8 cellular contexts compared by ENCODE assay signal in genomic region chr7:33716581-33717477, GRCh38.
DNase-seq lines count a peak whose midpoint lies in the region; ATAC-seq and TF ChIP-seq lines count a peak whose summit lies in the region.

No MANE protein-coding gene starts in this region.

- no peaks in the 10 kb centered on the region for H3K36me3 ChIP-seq in GM06990 (ENCODE audit: control insufficient read depth, insufficient read depth, low read length)
- no peaks in the 10 kb centered on the region for H3K36me3 ChIP-seq in Loucy (ENCODE audit: insufficient read depth, low read length)
- no peaks in the 10 kb centered on the region for H3K36me3 ChIP-seq in mesenchymal stem cell (ENCODE audit: control insufficient read depth in 1 of 2, insufficient read depth in 2 of 2, low read depth in 1 of 2, low read length in 2 of 2)

- CTCF ChIA-PET in MCF 10A (lab: Yijun Ruan, JAX), result interaction anchor here (0.6 to 2.6 kb wide), 26 partner anchors 8 to 390 kb away, joined by 3 to 20 read pairs (median 4); no protein-coding TSS in a partner anchor

- intact Hi-C loops in MCF 10A (cut with micrococcal nuclease), result loop anchor here (1.0 kb wide), 1 partner anchor 216 kb away; no protein-coding TSS in a partner anchor
- intact Hi-C loops in activated T-helper 2 cell treated with anti-CD3 and anti-CD28 coated beads, Interferon-gamma antibody, Interleukin-2, Interleukin-4, amounts not matched to agents 10 μg/mL and 5 μg/mL and 100 μg/mL, durations not matched to agents 14 hours and 24 hours and 36 hours (cut with micrococcal nuclease), result no loop called here

- H3K36me3 Mint-ChIP-seq in MCF 10A (ENCODE audit: insufficient read depth, unreplicated experiment), result no peaks in the 10 kb centered on the region
- H3K36me3 Mint-ChIP-seq in activated T-helper 2 cell treated with anti-CD3 and anti-CD28 coated beads, Interferon-gamma antibody, Interleukin-2, Interleukin-4, amounts not matched to agents 10 μg/mL and 5 μg/mL and 100 μg/mL, durations not matched to agents 14 hours and 24 hours and 36 hours (ENCODE audit: low read depth), result no peaks in the 10 kb centered on the region

- no peaks in the 10 kb centered on the region for H4K20me1 ChIP-seq in Loucy (ENCODE audit: insufficient read depth, low read length, poor library complexity, severe bottlenecking)

- POLR2A ChIA-PET in MCF 10A (lab: Yijun Ruan, JAX), result interaction anchor here (0.5 to 1.0 kb wide), 2 partner anchors 39 to 206 kb away, joined by 3 read pairs; no protein-coding TSS in a partner anchor

- no peak overlapping the region for H4K91ac ChIP-seq in mesenchymal stem cell (ENCODE audit: low read length)

- no peak overlapping the region for H3K4ac ChIP-seq in mesenchymal stem cell (ENCODE audit: low read depth in 1 of 2, low read length in 2 of 2)

- H3K4me3 ChIP-seq in GM06990 (replicated peaks; ENCODE audit: low read depth, low read length) (no peak overlapping the region), Loucy (ENCODE audit: low read length, poor library complexity, severe bottlenecking) (no peak overlapping the region), mesenchymal stem cell (ENCODE audit: insufficient read depth in 1 of 2, low read depth in 1 of 2, low read length in 2 of 2) (no peak overlapping the region)

- no peak overlapping the region for H3K18ac ChIP-seq in mesenchymal stem cell (ENCODE audit: low read depth in 1 of 2, low read length in 2 of 2)

- H3F3A ChIP-seq in Loucy (ENCODE audit: low read depth), result no peaks in the 10 kb centered on the region

- no peaks in the 10 kb centered on the region for H3K9me3 ChIP-seq in Loucy (ENCODE audit: insufficient read depth, low read depth, low read length)
- H3K9me3 ChIP-seq in mesenchymal stem cell (ENCODE audit: control insufficient read depth, low read length), result peaks cover 8% of the 10 kb centered on the region

- no peaks in the 10 kb centered on the region for H3K4me1 ChIP-seq in Loucy (ENCODE audit: insufficient read depth, low read length, poor library complexity, severe bottlenecking)
- H3K4me1 ChIP-seq in mesenchymal stem cell (ENCODE audit: control insufficient read depth, insufficient read depth, low read depth, low read length), result peaks cover 2% of the 10 kb centered on the region

- no peak overlapping the region for H2BK120ac ChIP-seq in mesenchymal stem cell (ENCODE audit: low read depth, low read length)

- peak overlapping the region in 1 of 2 experiments; percentile 5 for H2BK12ac ChIP-seq in mesenchymal stem cell (ENCODE audit: low read length in 2 of 2)

- no peak overlapping the region for H3K9ac ChIP-seq in Loucy (ENCODE audit: low read depth, low read length, poor library complexity, severe bottlenecking)
- no peak overlapping the region for H3K9ac ChIP-seq in mesenchymal stem cell (ENCODE audit: low read length)

- H3K9me2 ChIP-seq in Loucy (replicated peaks; ENCODE audit: low read depth, low read length), result no peaks in the 10 kb centered on the region

- no peaks in the 10 kb centered on the region for H3K9me3 Mint-ChIP-seq in MCF 10A (ENCODE audit: unreplicated experiment)
- H3K9me3 Mint-ChIP-seq in activated T-helper 2 cell treated with anti-CD3 and anti-CD28 coated beads, Interferon-gamma antibody, Interleukin-2, Interleukin-4, amounts not matched to agents 10 μg/mL and 5 μg/mL and 100 μg/mL, durations not matched to agents 14 hours and 24 hours and 36 hours, result no peaks in the 10 kb centered on the region

- H3K27ac ChIP-seq in mesenchymal stem cell (ENCODE audit: low read length, poor library complexity, severe bottlenecking), result peak overlapping the region; percentile 21

- H3K4me2 ChIP-seq in Loucy (ENCODE audit: low read depth, low read length, poor library complexity, severe bottlenecking), result no peak overlapping the region
- H3K4me2 ChIP-seq in mesenchymal stem cell (ENCODE audit: low read length, poor library complexity, severe bottlenecking), result no peak overlapping the region

- H3K27ac Mint-ChIP-seq in MCF 10A (ENCODE audit: low read depth, unreplicated experiment), result no peak overlapping the region
- H3K27ac Mint-ChIP-seq in activated T-helper 2 cell treated with anti-CD3 and anti-CD28 coated beads, Interferon-gamma antibody, Interleukin-2, Interleukin-4, amounts not matched to agents 10 μg/mL and 5 μg/mL and 100 μg/mL, durations not matched to agents 14 hours and 24 hours and 36 hours, result no peak overlapping the region

- H3K79me2 ChIP-seq in Loucy (ENCODE audit: insufficient read depth, low read length), result no peaks in the 10 kb centered on the region

- ATAC-seq in GM21447 (IDR thresholded peaks at IDR 0.05; ENCODE audit: unreplicated experiment), result no peak
- no peak for ATAC-seq in HG02938 (IDR thresholded peaks at IDR 0.05; ENCODE audit: unreplicated experiment)
- no peak for ATAC-seq in GM18861 (IDR thresholded peaks at IDR 0.05; ENCODE audit: unreplicated experiment)

- H3K23ac ChIP-seq in mesenchymal stem cell (ENCODE audit: low read length in 2 of 2), result no peak overlapping the region

- BruUV-seq in MCF 10A (replicated peaks; lab: Mats Ljungman, UMichigan), result no TSS peak

- DNase-seq in GM06990 (ENCODE audit: extremely low read depth, insufficient read length) (no peak), MCF 10A (ENCODE audit: unreplicated experiment) (peak; percentile 63), mesenchymal stem cell (peak; percentile 52)
- no peak for DNase-seq in activated T-helper 2 cell treated with anti-CD3 and anti-CD28 coated beads, Interferon-gamma antibody, Interleukin-2, Interleukin-4, amounts not matched to agents 10 μg/mL and 5 μg/mL and 100 μg/mL, durations not matched to agents 14 hours and 24 hours and 36 hours (ENCODE audit: low spot score)

- TF ChIP-seq CTCF in GM06990 (IDR thresholded peaks at IDR 0.05; ENCODE audit: insufficient read depth, low read length, poor library complexity, severe bottlenecking), result peak; percentile 56
- TF ChIP-seq CTCF in Loucy (conservative IDR thresholded peaks at IDR 0.05; ENCODE audit: low read length), result peak; percentile 76
- peak; percentile 81 for TF ChIP-seq CTCF in MCF 10A (IDR thresholded peaks at IDR 0.05; ENCODE audit: unreplicated experiment)

- H3K27me3 Mint-ChIP-seq in MCF 10A (ENCODE audit: insufficient read depth, unreplicated experiment), result peaks cover 15% of the 10 kb centered on the region
- H3K27me3 Mint-ChIP-seq in activated T-helper 2 cell treated with anti-CD3 and anti-CD28 coated beads, Interferon-gamma antibody, Interleukin-2, Interleukin-4, amounts not matched to agents 10 μg/mL and 5 μg/mL and 100 μg/mL, durations not matched to agents 14 hours and 24 hours and 36 hours (ENCODE audit: low read depth), result no peaks in the 10 kb centered on the region

- WGBS in mesenchymal stem cell, result 79% methylated on average over 1 of the region's 2 CpGs

- peaks cover 5% of the 10 kb centered on the region for H3K4me1 Mint-ChIP-seq in MCF 10A (ENCODE audit: insufficient read depth, unreplicated experiment)
- H3K4me1 Mint-ChIP-seq in activated T-helper 2 cell treated with anti-CD3 and anti-CD28 coated beads, Interferon-gamma antibody, Interleukin-2, Interleukin-4, amounts not matched to agents 10 μg/mL and 5 μg/mL and 100 μg/mL, durations not matched to agents 14 hours and 24 hours and 36 hours (ENCODE audit: low read depth), result no peaks in the 10 kb centered on the region

- H2AFZ ChIP-seq in Loucy (ENCODE audit: low read length), result no peak overlapping the region
- no peak overlapping the region for H2AFZ ChIP-seq in mesenchymal stem cell (ENCODE audit: low read depth, low read length)

- H2BK15ac ChIP-seq in mesenchymal stem cell (ENCODE audit: low read depth, poor library complexity, severe bottlenecking), result no peak overlapping the region

- no peak overlapping the region for H2BK5ac ChIP-seq in mesenchymal stem cell (ENCODE audit: low read depth, low read length, poor library complexity, severe bottlenecking)

- H3K27me3 ChIP-seq in GM06990 (replicated peaks; ENCODE audit: control insufficient read depth, insufficient read depth, low read length) (no peaks in the 10 kb centered on the region), Loucy (ENCODE audit: insufficient read depth, low read length, poor library complexity, severe bottlenecking) (no peaks in the 10 kb centered on the region), mesenchymal stem cell (ENCODE audit: control insufficient read depth in 1 of 2, insufficient read depth in 1 of 2, low read length in 2 of 2) (peaks cover 0 to 7% of the 10 kb centered on the region in 2 experiments)

- no peak overlapping the region for H4K8ac ChIP-seq in mesenchymal stem cell (ENCODE audit: low read length)

- H3K79me1 ChIP-seq in mesenchymal stem cell (replicated peaks; ENCODE audit: low read length, poor library complexity, severe bottlenecking), result no peaks in the 10 kb centered on the region

- H3K14ac ChIP-seq in mesenchymal stem cell (ENCODE audit: low read length in 2 of 2), result no peak overlapping the region

- H3K4me3 Mint-ChIP-seq in MCF 10A (ENCODE audit: unreplicated experiment), result no peak overlapping the region
- no peak overlapping the region for H3K4me3 Mint-ChIP-seq in activated T-helper 2 cell treated with anti-CD3 and anti-CD28 coated beads, Interferon-gamma antibody, Interleukin-2, Interleukin-4, amounts not matched to agents 10 μg/mL and 5 μg/mL and 100 μg/mL, durations not matched to agents 14 hours and 24 hours and 36 hours (ENCODE audit: low read depth)

- peak overlapping the region; percentile 89 for H2AK5ac ChIP-seq in mesenchymal stem cell (ENCODE audit: low read length, severe bottlenecking)

Comparison
In these comparisons a context has a peak if more than half of its experiments do, and no peak if none do; other contexts are left out.
1. DNase-seq: peak in MCF 10A (single experiment) and mesenchymal stem cell (single experiment); none in GM06990 (single experiment) and activated T-helper 2 cell treated with anti-CD3 and anti-CD28 coated beads, Interferon-gamma antibody, Interleukin-2, Interleukin-4, amounts not matched to agents 10 μg/mL and 5 μg/mL and 100 μg/mL, durations not matched to agents 14 hours and 24 hours and 36 hours (single experiment).
2. Peak in every context shown above with its lines, with median percentiles within 50 percentile points of each other: CTCF ChIP-seq.